In genomic region chr3:39216176-39216790, GRCh38 we compare ENCODE assay signal across 10 cellular contexts. TPM values are rescaled to one million over a fixed set of nuclear protein-coding genes. Genes with fewer than 3 reads are reported as not detected.
DNase-seq lines count a peak whose midpoint lies in the region; ATAC-seq lines count a peak whose summit lies in the region.
"Had no signal": no experiment of that assay in that cellular context is flagged by ENCODE, and none has a peak within 500 bp of the region (broad histone marks: within the 10 kb centered on the region; RNA-seq: fewer than 3 reads in every experiment).

No MANE protein-coding gene starts in this region.

- H3K4me1 ChIP-seq in CD4-positive, alpha-beta memory T cell (ENCODE audit: insufficient read depth, low read length), result no peaks in the 10 kb centered on the region

- H3K9me3 ChIP-seq in CD4-positive, alpha-beta memory T cell (ENCODE audit: control insufficient read depth in 1 of 2, low read length in 2 of 2), result no peaks in the 10 kb centered on the region

- no peaks in the 10 kb centered on the region for H3K9me3 Mint-ChIP-seq in dendritic cell treated with granulocyte-macrophage colony-stimulating factor and Interleukin-4, amounts not matched to agents 40 ng/mL and 50 ng/mL, for 4 days
- no peaks in the 10 kb centered on the region for H3K9me3 Mint-ChIP-seq in activated T-helper 1 cell treated with anti-CD3 and anti-CD28 coated beads, Interleukin-12 subunit alpha, Interleukin-12 subunit beta, Interleukin-2, Interleukin-4 antibody, amounts not matched to agents 30 ng/mL and 10 ng/mL and 1 ng/mL, durations not matched to agents 14 hours and 24 hours and 36 hours
- no peaks in the 10 kb centered on the region for H3K9me3 Mint-ChIP-seq in CD4-positive, alpha-beta memory T cell

- ATAC-seq in GM18498 (IDR thresholded peaks at IDR 0.05; ENCODE audit: unreplicated experiment), result peak; percentile 94
- ATAC-seq in GM21423 (IDR thresholded peaks at IDR 0.05; ENCODE audit: unreplicated experiment), result peak; percentile 99
- peak; percentile 93 for ATAC-seq in HG03520 (IDR thresholded peaks at IDR 0.05; ENCODE audit: unreplicated experiment)

- peaks cover 69% of the 10 kb centered on the region for H3K4me1 Mint-ChIP-seq in dendritic cell treated with granulocyte-macrophage colony-stimulating factor and Interleukin-4, amounts not matched to agents 40 ng/mL and 50 ng/mL, for 4 days (ENCODE audit: low read depth)
- peaks cover 47% of the 10 kb centered on the region for H3K4me1 Mint-ChIP-seq in activated T-helper 1 cell treated with anti-CD3 and anti-CD28 coated beads, Interleukin-12 subunit alpha, Interleukin-12 subunit beta, Interleukin-2, Interleukin-4 antibody, amounts not matched to agents 30 ng/mL and 10 ng/mL and 1 ng/mL, durations not matched to agents 14 hours and 24 hours and 36 hours (ENCODE audit: low read depth)
- H3K4me1 Mint-ChIP-seq in CD4-positive, alpha-beta memory T cell, result peaks cover 0 to 6% (median 5%) of the 10 kb centered on the region in 4 donors

- no peak overlapping the region for H3K27ac ChIP-seq in CD4-positive, alpha-beta memory T cell (ENCODE audit: low read depth, low read length)

- CTCF ChIA-PET in CD4-positive, alpha-beta memory T cell (lab: Charles Lee; ENCODE audit: partially characterized antibody), result interaction anchor here (1.1 to 2.3 kb wide), 4 partner anchors 8 to 75 kb away, joined by 4 to 8 read pairs (median 6); no protein-coding TSS in a partner anchor

- no peak overlapping the region for H3K4me3 ChIP-seq in CD4-positive, alpha-beta memory T cell (ENCODE audit: low read length in 2 of 2)

- DNase-seq in NCI-H1105 (lab: John Stamatoyannopoulos, UW), result no peak
- no peak for DNase-seq in activated T-helper 1 cell treated with anti-CD3 and anti-CD28 coated beads, Interleukin-12 subunit alpha, Interleukin-12 subunit beta, Interleukin-2, Interleukin-4 antibody, amounts not matched to agents 30 ng/mL and 10 ng/mL and 1 ng/mL, durations not matched to agents 14 hours and 24 hours and 36 hours (ENCODE audit: low spot score)
- DNase-seq in CD4-positive, alpha-beta memory T cell, result no peak
- no peak for DNase-seq in AG20443 (ENCODE audit: low spot score)

- no peaks in the 10 kb centered on the region for H3K36me3 ChIP-seq in CD4-positive, alpha-beta memory T cell (ENCODE audit: insufficient read depth, low read length)

- no peaks in the 10 kb centered on the region for H3K27me3 ChIP-seq in CD4-positive, alpha-beta memory T cell (ENCODE audit: insufficient read depth, low read length)

- H3K4me3 Mint-ChIP-seq in dendritic cell treated with granulocyte-macrophage colony-stimulating factor and Interleukin-4, amounts not matched to agents 40 ng/mL and 50 ng/mL, for 4 days, result peak overlapping the region; percentile 10
- H3K4me3 Mint-ChIP-seq in activated T-helper 1 cell treated with anti-CD3 and anti-CD28 coated beads, Interleukin-12 subunit alpha, Interleukin-12 subunit beta, Interleukin-2, Interleukin-4 antibody, amounts not matched to agents 30 ng/mL and 10 ng/mL and 1 ng/mL, durations not matched to agents 14 hours and 24 hours and 36 hours, result no peak overlapping the region
- H3K4me3 Mint-ChIP-seq in CD4-positive, alpha-beta memory T cell, result no peak overlapping the region

- peak overlapping the region; percentile 85 for H3K27ac Mint-ChIP-seq in dendritic cell treated with granulocyte-macrophage colony-stimulating factor and Interleukin-4, amounts not matched to agents 40 ng/mL and 50 ng/mL, for 4 days
- H3K27ac Mint-ChIP-seq in activated T-helper 1 cell treated with anti-CD3 and anti-CD28 coated beads, Interleukin-12 subunit alpha, Interleukin-12 subunit beta, Interleukin-2, Interleukin-4 antibody, amounts not matched to agents 30 ng/mL and 10 ng/mL and 1 ng/mL, durations not matched to agents 14 hours and 24 hours and 36 hours, result no peak overlapping the region
- H3K27ac Mint-ChIP-seq in CD4-positive, alpha-beta memory T cell, result peak overlapping the region in 1 of 7 donors; percentile 2

- H3K27me3 Mint-ChIP-seq in dendritic cell treated with granulocyte-macrophage colony-stimulating factor and Interleukin-4, amounts not matched to agents 40 ng/mL and 50 ng/mL, for 4 days, result peaks cover 2% of the 10 kb centered on the region
- H3K27me3 Mint-ChIP-seq in activated T-helper 1 cell treated with anti-CD3 and anti-CD28 coated beads, Interleukin-12 subunit alpha, Interleukin-12 subunit beta, Interleukin-2, Interleukin-4 antibody, amounts not matched to agents 30 ng/mL and 10 ng/mL and 1 ng/mL, durations not matched to agents 14 hours and 24 hours and 36 hours (ENCODE audit: insufficient read depth), result peaks cover 37% of the 10 kb centered on the region
- H3K27me3 Mint-ChIP-seq in CD4-positive, alpha-beta memory T cell, result peaks cover 1 to 8% of the 10 kb centered on the region in 2 donors

- no peaks in the 10 kb centered on the region for H3K36me3 Mint-ChIP-seq in dendritic cell treated with granulocyte-macrophage colony-stimulating factor and Interleukin-4, amounts not matched to agents 40 ng/mL and 50 ng/mL, for 4 days (ENCODE audit: low read depth)
- peaks cover 6% of the 10 kb centered on the region for H3K36me3 Mint-ChIP-seq in activated T-helper 1 cell treated with anti-CD3 and anti-CD28 coated beads, Interleukin-12 subunit alpha, Interleukin-12 subunit beta, Interleukin-2, Interleukin-4 antibody, amounts not matched to agents 30 ng/mL and 10 ng/mL and 1 ng/mL, durations not matched to agents 14 hours and 24 hours and 36 hours (ENCODE audit: low read depth)
- no peaks in the 10 kb centered on the region for H3K36me3 Mint-ChIP-seq in CD4-positive, alpha-beta memory T cell

- intact Hi-C loops in dendritic cell treated with granulocyte-macrophage colony-stimulating factor and Interleukin-4, amounts not matched to agents 40 ng/mL and 50 ng/mL, for 4 days (cut with micrococcal nuclease), result loop anchor here (5.0 kb wide), 1 partner anchor 46 kb away; no protein-coding TSS in a partner anchor
- intact Hi-C loops in activated T-helper 1 cell treated with anti-CD3 and anti-CD28 coated beads, Interleukin-12 subunit alpha, Interleukin-12 subunit beta, Interleukin-2, Interleukin-4 antibody, amounts not matched to agents 30 ng/mL and 10 ng/mL and 1 ng/mL, durations not matched to agents 14 hours and 24 hours and 36 hours (cut with micrococcal nuclease), result no loop called here
- intact Hi-C loops in CD4-positive, alpha-beta memory T cell (cut with micrococcal nuclease), result no loop called here

- POLR2A ChIA-PET in CD4-positive, alpha-beta memory T cell (lab: Charles Lee; ENCODE audit: partially characterized antibody), result interaction anchor here (0.8 to 2.4 kb wide), 2 partner anchors 11 to 313 kb away, joined by 3 to 5 read pairs; no protein-coding TSS in a partner anchor

RNA-seq across cellular contexts. Expression of gene XIRP1, which starts 23.9 kb away (rescaled TPM):
- 2.4 and 3.0 TPM in 2 replicates for total RNA-seq in activated T-helper 1 cell treated with anti-CD3 and anti-CD28 coated beads, Interleukin-12 subunit alpha, Interleukin-12 subunit beta, Interleukin-2, Interleukin-4 antibody, amounts not matched to agents 30 ng/mL and 10 ng/mL and 1 ng/mL, durations not matched to agents 14 hours and 24 hours and 36 hours
- not detected for total RNA-seq in CD4-positive, alpha-beta memory T cell
- polyA plus RNA-seq in CD4-positive, alpha-beta memory T cell, result under 1 TPM in 1 of 2 donors, not detected in 1; 0.03 TPM
- total RNA-seq: fibroblast of lung, H1 had no signal
- polyA plus RNA-seq: H1 had no signal
